Comparison of ENCODE assay signal across 30 cellular contexts in genomic region chr2:128578406-128579385, GRCh38.
DNase-seq lines count a peak whose midpoint lies in the region; ATAC-seq, FAIRE-seq and TF ChIP-seq lines count a peak whose summit lies in the region.
"Had no signal": no experiment of that assay in that cellular context is flagged by ENCODE, and none has a peak within 500 bp of the region (broad histone marks: within the 10 kb centered on the region; RNA-seq: fewer than 3 reads in every experiment).

No MANE protein-coding gene starts in this region.

- H2AK5ac ChIP-seq in H1 (ENCODE audit: low read depth, low read length): no peak overlapping the region; the same call in 1 of the 2 replicates

- H2BK15ac ChIP-seq in H1 (ENCODE audit: low read length): 0 out of 2 replicates have a peak overlapping the region, but pooled peaks have one; percentile 72

- WGBS in H1 (ENCODE audit: extremely low coverage in 1 of 2, insufficient coverage in 1 of 2, insufficient read length in 1 of 2, insufficient replicate concordance in 2 of 2, low coverage in 1 of 2, low lambda C conversion rate in 2 of 2, missing lambda C conversion rate in 1 of 2), 2 experiments: 87% methylated on average over 10 of the region's 10 CpGs; no CpG with 5 or more reads in 1 of the 2 experiments
- 70% methylated on average over 6 of the region's 10 CpGs for WGBS in right lobe of liver (ENCODE audit: insufficient coverage, low coverage, low lambda C conversion rate, missing lambda C conversion rate)

- FAIRE-seq in H1 (lab: Jason Lieb, UNC): no peak
- FAIRE-seq: G401.6, RCC 7860 had no signal

- TF ChIP-seq CTCF in H1 (IDR thresholded peaks at IDR 0.05; ENCODE audit: control extremely low read depth in 1 of 3, insufficient read depth in 1 of 3, low read depth in 1 of 3, low read length in 3 of 3) (no peak), right lobe of liver (IDR thresholded peaks at IDR 0.05) (no peak)

- intact Hi-C loops in right lobe of liver (cut with DNase I): no loop called here

- H2BK20ac ChIP-seq in H1 (ENCODE audit: low read length): no peak overlapping the region

- no peaks in the 10 kb centered on the region for H3K9me3 ChIP-seq in H1 (ENCODE audit: insufficient read depth in 2 of 2, low read depth in 1 of 2, low read length in 1 of 2)
- H3K9me3 ChIP-seq in right lobe of liver: no peaks in the 10 kb centered on the region
- H3K9me3 ChIP-seq: breast epithelium, colonic mucosa, SJSA1, spleen, thyroid gland had no signal

- H3K4me1 Mint-ChIP-seq in stimulated activated memory B cell treated with anti-CD40 and anti-IgM and Interleukin-4, amounts not matched to agents 10 μg/mL and 1 μg/mL and 100 μg/mL, for 72 hours: no peaks in the 10 kb centered on the region
- H3K4me1 Mint-ChIP-seq: T-cell had no signal

- ATAC-seq in right lobe of liver: peak in 3 of 4 donors; percentile 19 to 57 (median 30)
- ATAC-seq in stimulated activated memory B cell treated with anti-CD40 and anti-IgM and Interleukin-4, amounts not matched to agents 10 μg/mL and 1 μg/mL and 100 μg/mL, for 72 hours: peak; percentile 35
- no peak for ATAC-seq in HG02884 (IDR thresholded peaks at IDR 0.05; ENCODE audit: unreplicated experiment)
- ATAC-seq: activated CD8-positive, alpha-beta T cell treated with anti-CD3 and anti-CD28 coated beads for 36 hours; CD8-positive, alpha-beta T cell; T-cell had no signal

- H2BK12ac ChIP-seq in H1 (ENCODE audit: low read depth, low read length): 0 out of 2 replicates have a peak overlapping the region, but pooled peaks have one; percentile 39

- H3K27ac ChIP-seq in H1 (ENCODE audit: low read depth, low read length) (no peak overlapping the region), right lobe of liver (no peak overlapping the region)
- H3K27ac ChIP-seq: 22Rv1, breast epithelium, colonic mucosa, KMS-11, SJSA1, spleen, thyroid gland had no signal

- H4K20me1 ChIP-seq in H1 (replicated peaks in 1 of 2; ENCODE audit: control insufficient read depth in 1 of 2, insufficient read depth in 2 of 2, low read length in 2 of 2): no peaks in the 10 kb centered on the region

- POLR2A ChIA-PET in H1 (lab: Charles Lee; ENCODE audit: partially characterized antibody): no interaction called here

- H3K27me3 Mint-ChIP-seq in stimulated activated memory B cell treated with anti-CD40 and anti-IgM and Interleukin-4, amounts not matched to agents 10 μg/mL and 1 μg/mL and 100 μg/mL, for 72 hours: peaks cover 17% of the 10 kb centered on the region
- H3K27me3 Mint-ChIP-seq: activated CD8-positive, alpha-beta T cell treated with anti-CD3 and anti-CD28 coated beads for 36 hours had no signal

- H3K79me2 ChIP-seq in H1 (ENCODE audit: control insufficient read depth in 1 of 2, insufficient read depth in 2 of 2, low read length in 2 of 2): no peaks in the 10 kb centered on the region

- H3K4me1 ChIP-seq in H1 (replicated peaks in 1 of 4; ENCODE audit: control insufficient read depth in 3 of 4, insufficient read depth in 4 of 4, low read length in 3 of 4): no peaks in the 10 kb centered on the region
- no peaks in the 10 kb centered on the region for H3K4me1 ChIP-seq in right lobe of liver
- H3K4me1 ChIP-seq: breast epithelium, colonic mucosa, spleen, thyroid gland had no signal

- H4K91ac ChIP-seq in H1 (replicated peaks; ENCODE audit: insufficient read length, low read length): no peak overlapping the region

- DNase-seq in NCI-H2171 treated with DMSO at 0.1 percent for 48 hours (lab: John Stamatoyannopoulos, UW) (peak; percentile 54), NCI-H2171 (lab: John Stamatoyannopoulos, UW) (no peak), H1 (ENCODE audit: low read depth in 1 of 2, low spot score in 2 of 2) (no peak), right lobe of liver (no peak), GOT3 (lab: John Stamatoyannopoulos, UW) (no peak)
- no peak for DNase-seq in NK-92 treated with Interleukin-12 subunit alpha and Interleukin-12 subunit beta, amount 100 ng/mL, for 24 hours (lab: John Stamatoyannopoulos, UW)
- DNase-seq: activated CD4-positive, CD25-positive, alpha-beta regulatory T cell treated with anti-CD3 and anti-CD28 coated beads, Interleukin-2, amount 50 U/mL, for 72 hours; activated CD8-positive, alpha-beta T cell treated with anti-CD3 and anti-CD28 coated beads for 36 hours; activated naive CD4-positive, alpha-beta T cell treated with anti-CD3 and anti-CD28 coated beads for 36 hours; activated T-cell treated with anti-CD3 and anti-CD28 coated beads, Interleukin-2, amount 50 U/mL, for 1 hour; CD8-positive, alpha-beta T cell; colonic mucosa; glutamatergic neuron; HFFc6; MV-4-11; NCI-H1694; NCI-H526 treated with DMSO at 0.1 percent for 48 hours; spleen; stimulated activated CD4-positive, alpha-beta T cell treated with anti-CD3 and anti-CD28 coated beads, Interleukin-4, amount 100 ng/mL, for 24 hours; stimulated activated naive CD4-positive, alpha-beta T cell treated with Interleukin-2 at 50 U/mL for 16 hours; T-cell; thyroid gland had no signal

- CTCF ChIA-PET in H1 (lab: Charles Lee; ENCODE audit: partially characterized antibody): interaction anchor here (1.1 to 1.3 kb wide), 3 partner anchors 14 to 142 kb away, joined by 3 to 4 read pairs (median 3); no protein-coding TSS in a partner anchor

- no peak overlapping the region for H3K4ac ChIP-seq in H1 (replicated peaks; ENCODE audit: insufficient read length, low read depth, low read length)

- H3K36me3 Mint-ChIP-seq in stimulated activated memory B cell treated with anti-CD40 and anti-IgM and Interleukin-4, amounts not matched to agents 10 μg/mL and 1 μg/mL and 100 μg/mL, for 72 hours: no peaks in the 10 kb centered on the region
- H3K36me3 Mint-ChIP-seq: CD8-positive, alpha-beta T cell; T-cell had no signal

- no peak overlapping the region for H2BK5ac ChIP-seq in H1 (ENCODE audit: low read depth, low read length)

- TF ChIP-seq EP300 in H1 (IDR thresholded peaks at IDR 0.05; ENCODE audit: borderline replicate concordance in 1 of 2, low read depth in 2 of 2, low read length in 2 of 2): no peak

- H3K56ac ChIP-seq in H1 (replicated peaks; ENCODE audit: insufficient read length, low read depth, low read length): no peak overlapping the region

- no peak overlapping the region for H3K14ac ChIP-seq in H1 (ENCODE audit: insufficient read length)

- H3K23me2 ChIP-seq in H1 (ENCODE audit: low read depth, low read length): no peaks in the 10 kb centered on the region

- TF ChIP-seq RAD21 in H1 (IDR thresholded peaks at IDR 0.05 in 1 of 2, conservative IDR thresholded peaks at IDR 0.05 in 1 of 2; ENCODE audit: low read depth in 2 of 2, low read length in 2 of 2): no peak

- no peaks in the 10 kb centered on the region for H3K79me1 ChIP-seq in H1 (ENCODE audit: low read depth, low read length)

- H3K36me3 ChIP-seq in H1 (ENCODE audit: control insufficient read depth in 2 of 4, insufficient read depth in 4 of 4, low read length in 3 of 4) (no peaks in the 10 kb centered on the region), right lobe of liver (no peaks in the 10 kb centered on the region)
- H3K36me3 ChIP-seq: breast epithelium, colonic mucosa, SJSA1, spleen, thyroid gland had no signal

- no peak for TF ChIP-seq POLR2A in H1 (IDR thresholded peaks at IDR 0.05; ENCODE audit: control extremely low read depth in 1 of 2, low read depth in 2 of 2, low read length in 2 of 2)
- no peak for TF ChIP-seq POLR2A in right lobe of liver (IDR thresholded peaks at IDR 0.05)

- no peak overlapping the region for H2BK120ac ChIP-seq in H1 (replicated peaks; ENCODE audit: low read depth, low read length)

- no peaks in the 10 kb centered on the region for H3K9me3 Mint-ChIP-seq in stimulated activated memory B cell treated with anti-CD40 and anti-IgM and Interleukin-4, amounts not matched to agents 10 μg/mL and 1 μg/mL and 100 μg/mL, for 72 hours
- H3K9me3 Mint-ChIP-seq: activated CD8-positive, alpha-beta T cell treated with anti-CD3 and anti-CD28 coated beads for 36 hours; activated naive CD4-positive, alpha-beta T cell treated with anti-CD3 and anti-CD28 coated beads for 36 hours; CD8-positive, alpha-beta T cell; HFFc6; T-cell had no signal

- no peak overlapping the region for H3K4me3 Mint-ChIP-seq in stimulated activated memory B cell treated with anti-CD40 and anti-IgM and Interleukin-4, amounts not matched to agents 10 μg/mL and 1 μg/mL and 100 μg/mL, for 72 hours
- H3K4me3 Mint-ChIP-seq: activated CD8-positive, alpha-beta T cell treated with anti-CD3 and anti-CD28 coated beads for 36 hours; activated naive CD4-positive, alpha-beta T cell treated with anti-CD3 and anti-CD28 coated beads for 36 hours; CD8-positive, alpha-beta T cell; HFFc6; T-cell had no signal

- H3K9ac ChIP-seq in H1 (replicated peaks in 1 of 4; ENCODE audit: extremely low read depth in 1 of 4, low read depth in 3 of 4, low read length in 3 of 4): no peak overlapping the region
- H3K9ac ChIP-seq: KMS-11 had no signal

- no peak overlapping the region for H4K8ac ChIP-seq in H1 (ENCODE audit: extremely low read depth, insufficient read depth, low read length)

- H4K5ac ChIP-seq in H1 (ENCODE audit: insufficient read length, low read depth, low read length): no peak overlapping the region

- H3K23ac ChIP-seq in H1 (ENCODE audit: insufficient read length): no peak overlapping the region

- H2AFZ ChIP-seq in H1 (ENCODE audit: low read length): no peak overlapping the region

- no peaks in the 10 kb centered on the region; a peak in 1 of 7 replicates for H3K27me3 ChIP-seq in H1 (replicated peaks in 1 of 4; ENCODE audit: control insufficient read depth in 3 of 4, extremely low read depth in 1 of 4, insufficient read depth in 3 of 4, low read length in 3 of 4)
- no peaks in the 10 kb centered on the region for H3K27me3 ChIP-seq in right lobe of liver
- H3K27me3 ChIP-seq: breast epithelium, colonic mucosa, SJSA1, spleen, thyroid gland had no signal

- no peak overlapping the region for H3K18ac ChIP-seq in H1 (ENCODE audit: extremely low read depth, low read length)

- no peak overlapping the region for H3K4me3 ChIP-seq in H1 (ENCODE audit: extremely low read depth in 1 of 4, insufficient read depth in 2 of 4, low read depth in 3 of 4, low read length in 4 of 4)
- no peak overlapping the region for H3K4me3 ChIP-seq in right lobe of liver
- H3K4me3 ChIP-seq: breast epithelium, colonic mucosa, SJSA1, spleen, thyroid gland had no signal

- H3K4me2 ChIP-seq in H1 (ENCODE audit: insufficient read depth in 1 of 2, low read depth in 2 of 2, low read length in 2 of 2): no peak overlapping the region
- H3K4me2 ChIP-seq: KMS-11 had no signal

- no peak overlapping the region for H3K27ac Mint-ChIP-seq in stimulated activated memory B cell treated with anti-CD40 and anti-IgM and Interleukin-4, amounts not matched to agents 10 μg/mL and 1 μg/mL and 100 μg/mL, for 72 hours
- H3K27ac Mint-ChIP-seq: activated CD8-positive, alpha-beta T cell treated with anti-CD3 and anti-CD28 coated beads for 36 hours; activated naive CD4-positive, alpha-beta T cell treated with anti-CD3 and anti-CD28 coated beads for 36 hours; CD8-positive, alpha-beta T cell; HFFc6; T-cell had no signal

TF ChIP-seq in H1, 55 proteins besides CTCF, POLR2A, EP300 and RAD21:
- no peak for TF ChIP-seq EGR1 (IDR thresholded peaks at IDR 0.05; ENCODE audit: borderline replicate concordance, low read depth, low read length)
